Comparison of ENCODE assay signal across 9 cellular contexts in the genomic region with DNA sequence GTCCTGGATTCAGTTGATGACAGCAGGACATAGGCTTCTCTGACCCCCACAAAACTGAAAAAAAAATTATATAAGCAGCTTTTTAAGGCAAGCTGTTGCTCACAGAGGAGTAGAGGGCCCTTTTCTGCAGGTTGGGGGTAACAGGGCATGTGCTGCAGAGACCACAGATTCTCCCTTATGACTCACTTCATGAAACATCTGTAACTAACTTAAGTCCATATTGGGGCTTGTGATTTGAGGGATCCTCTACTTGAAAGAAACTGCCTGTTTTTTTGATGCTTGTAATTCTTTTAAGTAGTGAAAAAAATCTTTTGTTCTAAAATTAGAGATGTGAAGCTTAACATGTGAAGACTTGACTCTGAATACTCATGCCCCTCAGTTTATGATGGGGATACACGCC. TPM values are rescaled to one million over a fixed set of nuclear protein-coding genes. Genes with fewer than 3 reads are reported as not detected.
DNase-seq lines count a peak whose midpoint lies in the region; ATAC-seq and TF ChIP-seq lines count a peak whose summit lies in the region.
"Had no signal": no experiment of that assay in that cellular context is flagged by ENCODE, and none has a peak within 500 bp of the region (broad histone marks: within the 10 kb centered on the region; RNA-seq: fewer than 3 reads in every experiment).

No MANE protein-coding gene starts in this region.

- POLR2A ChIA-PET in MCF 10A (lab: Yijun Ruan, JAX), result interaction anchor here (0.6 to 1.8 kb wide), 3 partner anchors 15 to 28 kb away, joined by 3 to 4 read pairs (median 4); no protein-coding TSS in a partner anchor

- H3K4me1 ChIP-seq in transverse colon, result no peaks in the 10 kb centered on the region

- TF ChIP-seq POLR2A in transverse colon (IDR thresholded peaks at IDR 0.05), result no peak

- ATAC-seq in HG02642 (IDR thresholded peaks at IDR 0.05; ENCODE audit: poor library complexity, unreplicated experiment), result peak; percentile 97
- ATAC-seq in SK-N-SH treated with all-trans-retinoic acid at 6 μM for 48 hours, result peak; percentile 62
- peak; percentile 54 for ATAC-seq in stimulated activated memory B cell treated with anti-CD40 and anti-IgM and Interleukin-4, amounts not matched to agents 10 μg/mL and 1 μg/mL and 100 μg/mL, for 72 hours

- WGBS in transverse colon (ENCODE audit: low coverage in 1 of 2), 2 donors, result 96 to 100% methylated on average over 1 of the region's 1 CpG

- H3K4me3 ChIP-seq in transverse colon, result no peak overlapping the region

- H3K4me1 Mint-ChIP-seq in activated T-cell treated with anti-CD3 and anti-CD28 coated beads, Interleukin-2, amount 50 U/mL, for 24 hours (ENCODE audit: low read depth), result peaks cover 43% of the 10 kb centered on the region
- no peaks in the 10 kb centered on the region for H3K4me1 Mint-ChIP-seq in stimulated activated memory B cell treated with anti-CD40 and anti-IgM and Interleukin-4, amounts not matched to agents 10 μg/mL and 1 μg/mL and 100 μg/mL, for 72 hours
- no peaks in the 10 kb centered on the region for H3K4me1 Mint-ChIP-seq in MCF 10A (ENCODE audit: insufficient read depth, unreplicated experiment)

- no peaks in the 10 kb centered on the region for H3K9me3 Mint-ChIP-seq in activated T-cell treated with anti-CD3 and anti-CD28 coated beads, Interleukin-2, amount 50 U/mL, for 24 hours
- no peaks in the 10 kb centered on the region for H3K9me3 Mint-ChIP-seq in stimulated activated memory B cell treated with anti-CD40 and anti-IgM and Interleukin-4, amounts not matched to agents 10 μg/mL and 1 μg/mL and 100 μg/mL, for 72 hours
- H3K9me3 Mint-ChIP-seq in MCF 10A (ENCODE audit: unreplicated experiment), result no peaks in the 10 kb centered on the region

- no peaks in the 10 kb centered on the region for H3K9me3 ChIP-seq in transverse colon

- peak overlapping the region; percentile 63 for H3K27ac Mint-ChIP-seq in activated T-cell treated with anti-CD3 and anti-CD28 coated beads, Interleukin-2, amount 50 U/mL, for 24 hours
- no peak overlapping the region for H3K27ac Mint-ChIP-seq in stimulated activated memory B cell treated with anti-CD40 and anti-IgM and Interleukin-4, amounts not matched to agents 10 μg/mL and 1 μg/mL and 100 μg/mL, for 72 hours
- H3K27ac Mint-ChIP-seq in MCF 10A (ENCODE audit: low read depth, unreplicated experiment), result no peak overlapping the region

- H3K27me3 Mint-ChIP-seq in activated T-cell treated with anti-CD3 and anti-CD28 coated beads, Interleukin-2, amount 50 U/mL, for 24 hours, result no peaks in the 10 kb centered on the region
- H3K27me3 Mint-ChIP-seq in stimulated activated memory B cell treated with anti-CD40 and anti-IgM and Interleukin-4, amounts not matched to agents 10 μg/mL and 1 μg/mL and 100 μg/mL, for 72 hours, result no peaks in the 10 kb centered on the region
- H3K27me3 Mint-ChIP-seq in MCF 10A (ENCODE audit: insufficient read depth, unreplicated experiment), result no peaks in the 10 kb centered on the region

- TF ChIP-seq EP300 in transverse colon (IDR thresholded peaks at IDR 0.05; ENCODE audit: low read depth), result no peak

- no peak for DNase-seq in activated T-cell treated with anti-CD3 and anti-CD28 coated beads, Interleukin-2, amount 50 U/mL, for 24 hours
- no peak for DNase-seq in activated T-cell treated with anti-CD3 and anti-CD28 coated beads, Interleukin-2, amount 50 U/mL, for 1 hour
- DNase-seq in MCF 10A (ENCODE audit: unreplicated experiment) (no peak), transverse colon (no peak), NOMO-1 treated with dmso at 0.1 percent for 144 hours (lab: John Stamatoyannopoulos, UW; ENCODE audit: unreplicated experiment) (no peak)
- DNase-seq: C1 segment of cervical spinal cord had no signal

- peaks cover 44% of the 10 kb centered on the region for H3K36me3 Mint-ChIP-seq in activated T-cell treated with anti-CD3 and anti-CD28 coated beads, Interleukin-2, amount 50 U/mL, for 24 hours (ENCODE audit: low read depth)
- H3K36me3 Mint-ChIP-seq in stimulated activated memory B cell treated with anti-CD40 and anti-IgM and Interleukin-4, amounts not matched to agents 10 μg/mL and 1 μg/mL and 100 μg/mL, for 72 hours, result peaks cover 46% of the 10 kb centered on the region
- no peaks in the 10 kb centered on the region for H3K36me3 Mint-ChIP-seq in MCF 10A (ENCODE audit: insufficient read depth, unreplicated experiment)

- TF ChIP-seq CTCF in MCF 10A (IDR thresholded peaks at IDR 0.05; ENCODE audit: unreplicated experiment) (no peak), transverse colon (IDR thresholded peaks at IDR 0.05) (no peak)

- intact Hi-C loops in MCF 10A (cut with micrococcal nuclease) (no loop called here), transverse colon (cut with DNase I; ENCODE audit: low total_unique reads) (no loop called here)

- BruUV-seq in MCF 10A (replicated peaks; lab: Mats Ljungman, UMichigan), result no TSS peak

- no peak overlapping the region for H3K27ac ChIP-seq in transverse colon

- in situ Hi-C loops in transverse colon (cut with MboI; ENCODE audit: low pct_ligation_motif_present in 1 of 4, low pct_unique_long_range_greater_than_20kb in 1 of 4, low sequenced_read_pairs in 3 of 4), result no loop called here

- peaks cover 0 to 91% (median 39%) of the 10 kb centered on the region in 4 donors for H3K36me3 ChIP-seq in transverse colon

- H3K4me3 Mint-ChIP-seq in activated T-cell treated with anti-CD3 and anti-CD28 coated beads, Interleukin-2, amount 50 U/mL, for 24 hours, result no peak overlapping the region
- no peak overlapping the region for H3K4me3 Mint-ChIP-seq in stimulated activated memory B cell treated with anti-CD40 and anti-IgM and Interleukin-4, amounts not matched to agents 10 μg/mL and 1 μg/mL and 100 μg/mL, for 72 hours
- no peak overlapping the region for H3K4me3 Mint-ChIP-seq in MCF 10A (ENCODE audit: unreplicated experiment)

- CTCF ChIA-PET in MCF 10A (lab: Yijun Ruan, JAX), result interaction anchor here (0.7 to 1.2 kb wide), 3 partner anchors 10 to 166 kb away, joined by 3 to 4 read pairs (median 4); no protein-coding TSS in a partner anchor

- H3K27me3 ChIP-seq in transverse colon, result no peaks in the 10 kb centered on the region

TF ChIP-seq in SK-N-SH treated with all-trans-retinoic acid at 6 μM for 48 hours, 23 proteins besides CTCF, POLR2A, EP300 and RAD21 (continues in another document):
- no peak for TF ChIP-seq TOX (CRISPR knock-in tag; IDR thresholded peaks at IDR 0.05; ENCODE audit: borderline replicate concordance)
- TF ChIP-seq, protein P1, sequence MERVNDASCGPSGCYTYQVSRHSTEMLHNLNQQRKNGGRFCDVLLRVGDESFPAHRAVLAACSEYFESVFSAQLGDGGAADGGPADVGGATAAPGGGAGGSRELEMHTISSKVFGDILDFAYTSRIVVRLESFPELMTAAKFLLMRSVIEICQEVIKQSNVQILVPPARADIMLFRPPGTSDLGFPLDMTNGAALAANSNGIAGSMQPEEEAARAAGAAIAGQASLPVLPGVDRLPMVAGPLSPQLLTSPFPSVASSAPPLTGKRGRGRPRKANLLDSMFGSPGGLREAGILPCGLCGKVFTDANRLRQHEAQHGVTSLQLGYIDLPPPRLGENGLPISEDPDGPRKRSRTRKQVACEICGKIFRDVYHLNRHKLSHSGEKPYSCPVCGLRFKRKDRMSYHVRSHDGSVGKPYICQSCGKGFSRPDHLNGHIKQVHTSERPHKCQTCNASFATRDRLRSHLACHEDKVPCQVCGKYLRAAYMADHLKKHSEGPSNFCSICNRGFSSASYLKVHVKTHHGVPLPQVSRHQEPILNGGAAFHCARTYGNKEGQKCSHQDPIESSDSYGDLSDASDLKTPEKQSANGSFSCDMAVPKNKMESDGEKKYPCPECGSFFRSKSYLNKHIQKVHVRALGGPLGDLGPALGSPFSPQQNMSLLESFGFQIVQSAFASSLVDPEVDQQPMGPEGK (CRISPR knock-in tag; IDR thresholded peaks at IDR 0.05; ENCODE audit: borderline replicate concordance), result no peak
- TF ChIP-seq, protein P2, sequence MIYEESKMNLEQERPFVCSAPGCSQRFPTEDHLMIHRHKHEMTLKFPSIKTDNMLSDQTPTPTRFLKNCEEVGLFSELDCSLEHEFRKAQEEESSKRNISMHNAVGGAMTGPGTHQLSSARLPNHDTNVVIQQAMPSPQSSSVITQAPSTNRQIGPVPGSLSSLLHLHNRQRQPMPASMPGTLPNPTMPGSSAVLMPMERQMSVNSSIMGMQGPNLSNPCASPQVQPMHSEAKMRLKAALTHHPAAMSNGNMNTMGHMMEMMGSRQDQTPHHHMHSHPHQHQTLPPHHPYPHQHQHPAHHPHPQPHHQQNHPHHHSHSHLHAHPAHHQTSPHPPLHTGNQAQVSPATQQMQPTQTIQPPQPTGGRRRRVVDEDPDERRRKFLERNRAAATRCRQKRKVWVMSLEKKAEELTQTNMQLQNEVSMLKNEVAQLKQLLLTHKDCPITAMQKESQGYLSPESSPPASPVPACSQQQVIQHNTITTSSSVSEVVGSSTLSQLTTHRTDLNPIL (CRISPR knock-in tag; IDR thresholded peaks at IDR 0.05; ENCODE audit: low read depth), result no peak
- no peak for TF ChIP-seq ISL1 (CRISPR knock-in tag; IDR thresholded peaks at IDR 0.05)
- TF ChIP-seq ESRRG (CRISPR knock-in tag; IDR thresholded peaks at IDR 0.05), result no peak
- TF ChIP-seq, protein P3, sequence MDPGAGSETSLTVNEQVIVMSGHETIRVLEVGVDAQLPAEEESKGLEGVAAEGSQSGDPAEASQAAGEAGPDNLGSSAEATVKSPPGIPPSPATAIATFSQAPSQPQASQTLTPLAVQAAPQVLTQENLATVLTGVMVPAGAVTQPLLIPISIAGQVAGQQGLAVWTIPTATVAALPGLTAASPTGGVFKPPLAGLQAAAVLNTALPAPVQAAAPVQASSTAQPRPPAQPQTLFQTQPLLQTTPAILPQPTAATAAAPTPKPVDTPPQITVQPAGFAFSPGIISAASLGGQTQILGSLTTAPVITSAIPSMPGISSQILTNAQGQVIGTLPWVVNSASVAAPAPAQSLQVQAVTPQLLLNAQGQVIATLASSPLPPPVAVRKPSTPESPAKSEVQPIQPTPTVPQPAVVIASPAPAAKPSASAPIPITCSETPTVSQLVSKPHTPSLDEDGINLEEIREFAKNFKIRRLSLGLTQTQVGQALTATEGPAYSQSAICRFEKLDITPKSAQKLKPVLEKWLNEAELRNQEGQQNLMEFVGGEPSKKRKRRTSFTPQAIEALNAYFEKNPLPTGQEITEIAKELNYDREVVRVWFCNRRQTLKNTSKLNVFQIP (CRISPR knock-in tag; IDR thresholded peaks at IDR 0.05; ENCODE audit: borderline replicate concordance, low read depth), result no peak
- TF ChIP-seq ZC3H10 (CRISPR knock-in tag; IDR thresholded peaks at IDR 0.05), result no peak
- TF ChIP-seq ZFP30 (CRISPR knock-in tag; IDR thresholded peaks at IDR 0.05), result no peak
- TF ChIP-seq ARNTL (CRISPR knock-in tag; IDR thresholded peaks at IDR 0.05; ENCODE audit: borderline replicate concordance, low read depth), result no peak
- TF ChIP-seq RARB (CRISPR knock-in tag; IDR thresholded peaks at IDR 0.05), result no peak

RNA-seq across cellular contexts. Expression of a gene that starts 33.4 kb away (rescaled TPM):
- total RNA-seq in MCF 10A (2022), result 159 and 198 TPM in 2 replicates
- total RNA-seq in transverse colon, result 100 to 1,000 TPM in 2 of 4 donors, 10 to 100 TPM in 2; 75.6 to 120 (median 101) TPM
